1 cellular context compared by ENCODE assay signal in genomic region chr6:6865601-6866000, GRCh38.
A peak's percentile ranks its signal among the peaks of the same experiment; 100 is the strongest.
TF ChIP-seq lines count a peak whose summit lies in the region.

No MANE protein-coding gene starts in this region.

TF ChIP-seq in K562, 482 proteins besides CTCF, POLR2A, EP300 and RAD21 (continued from another document):
- TF ChIP-seq FOXP4 (CRISPR knock-in tag; IDR thresholded peaks at IDR 0.05; ENCODE audit: borderline replicate concordance) = no peak
- TF ChIP-seq GATA2 (CRISPR knock-in tag; IDR thresholded peaks at IDR 0.05) = 0 out of 2 replicates have a peak, but pooled peaks have one; percentile 22
- no peak for TF ChIP-seq MCM2 (IDR thresholded peaks at IDR 0.05; ENCODE audit: low read depth)
- TF ChIP-seq PRDM10 (IDR thresholded peaks at IDR 0.05; ENCODE audit: partially characterized antibody) = peak; percentile 18
TF ChIP-seq in K562: peak in this region for 4.
